14 cellular contexts compared by ENCODE assay signal in genomic region chr6:145836170-145836569, GRCh38. TPM values are rescaled to one million over a fixed set of nuclear protein-coding genes. Genes with fewer than 3 reads are reported as not detected.
DNase-seq lines count a peak whose midpoint lies in the region; ATAC-seq, FAIRE-seq and TF ChIP-seq lines count a peak whose summit lies in the region.
"Had no signal": no experiment of that assay in that cellular context is flagged by ENCODE, and none has a peak within 500 bp of the region (broad histone marks: within the 10 kb centered on the region; RNA-seq: fewer than 3 reads in every experiment).

No MANE protein-coding gene starts in this region.

- FAIRE-seq in GM18507 (lab: Jason Lieb, UNC), result peak; percentile 41
- FAIRE-seq: D721Med, K562 had no signal

- no peaks in the 10 kb centered on the region for H3K27me3 ChIP-seq in brain microvascular endothelial cell (replicated peaks)
- no peaks in the 10 kb centered on the region for H3K27me3 ChIP-seq in right lobe of liver
- H3K27me3 ChIP-seq: testis had no signal

- intact Hi-C loops in right lobe of liver (cut with DNase I), result no loop called here

- TF ChIP-seq POLR2A in right lobe of liver (IDR thresholded peaks at IDR 0.05), result no peak

- H3K27ac ChIP-seq in brain microvascular endothelial cell (no peak overlapping the region), right lobe of liver (no peak overlapping the region)
- H3K27ac ChIP-seq: testis had no signal

- DNase-seq in GM18507 (ENCODE audit: extremely low spot score, insufficient read length, low read depth), result no peak
- DNase-seq in HS-5 (ENCODE audit: low read depth), result peak; percentile 52
- DNase-seq in brain microvascular endothelial cell, result peak; percentile 32
- peak; percentile 61 for DNase-seq in myocyte (ENCODE audit: low read depth)
- DNase-seq in GM20000 (ENCODE audit: low spot score), result no peak
- DNase-seq in right lobe of liver, result no peak
- no peak for DNase-seq in NCI-H2081 treated with DMSO at 0.1 percent for 48 hours (lab: John Stamatoyannopoulos, UW)
- DNase-seq in NCI-H1417 (lab: John Stamatoyannopoulos, UW), result no peak
- DNase-seq: activated CD4-positive, alpha-beta T cell treated with anti-CD3 and anti-CD28 coated beads, Interleukin-2, amount 50 U/mL, for 48 hours; central memory CD4-positive, alpha-beta T cell; naive thymus-derived CD4-positive, alpha-beta T cell; testis had no signal

- H3K4me1 ChIP-seq in right lobe of liver, result no peaks in the 10 kb centered on the region
- H3K4me1 ChIP-seq: testis had no signal

- H3K36me3 ChIP-seq in brain microvascular endothelial cell (replicated peaks) (no peaks in the 10 kb centered on the region), right lobe of liver (no peaks in the 10 kb centered on the region)

- H3K9me3 ChIP-seq in right lobe of liver, result no peaks in the 10 kb centered on the region
- H3K9me3 ChIP-seq: testis had no signal

- in situ Hi-C loops in brain microvascular endothelial cell (cut with HindIII; ENCODE audit: low pct_ligation_motif_present, low sequenced_read_pairs), result no loop called here

- H3K4me3 ChIP-seq in brain microvascular endothelial cell (ENCODE audit: low read depth, low read length), result no peak overlapping the region
- no peak overlapping the region for H3K4me3 ChIP-seq in right lobe of liver
- H3K4me3 ChIP-seq: K562, testis had no signal

- no peak for TF ChIP-seq CTCF in brain microvascular endothelial cell (IDR thresholded peaks at IDR 0.05; ENCODE audit: low read depth, low read length, missing control alignments)
- TF ChIP-seq CTCF in GM20000 (IDR thresholded peaks at IDR 0.05; ENCODE audit: extremely low read depth, missing control alignments), result no peak
- no peak for TF ChIP-seq CTCF in right lobe of liver (IDR thresholded peaks at IDR 0.05)

- WGBS in right lobe of liver (ENCODE audit: insufficient coverage, low coverage, low lambda C conversion rate, missing lambda C conversion rate), result 86% methylated on average over 2 of the region's 2 CpGs

- no peak for ATAC-seq in right lobe of liver
- ATAC-seq: K562; naive thymus-derived CD4-positive, alpha-beta T cell had no signal

RNA-seq across cellular contexts. Expression of gene FBXO30, which starts 21.6 kb away (rescaled TPM):
- total RNA-seq in myocyte (35.0 and 40.6 TPM in 2 replicates), right lobe of liver (1 to 10 TPM; 2.2 to 3.2 (median 3.0) TPM)
- polyA plus RNA-seq in myocyte (2012), result 7.5 TPM

Comparison
In these comparisons a context has a peak if more than half of its experiments do, and no peak if none do; other contexts are left out.
1. DNase-seq: peak in HS-5 (single experiment), brain microvascular endothelial cell (single experiment) and myocyte (single experiment); none in GM18507 (single experiment), GM20000 (single experiment), right lobe of liver (0 of 3), NCI-H2081 treated with DMSO at 0.1 percent for 48 hours (single experiment) and NCI-H1417 (0 of 3).